In genomic region chr15:59685737-59686297, GRCh38 we compare ENCODE assay signal across 9 cellular contexts. TPM values are rescaled to one million over a fixed set of nuclear protein-coding genes. Genes with fewer than 3 reads are reported as not detected.
A peak's percentile ranks its signal among the peaks of the same experiment; 100 is the strongest.
DNase-seq lines count a peak whose midpoint lies in the region; ATAC-seq and TF ChIP-seq lines count a peak whose summit lies in the region.
"Had no signal": no experiment of that assay in that cellular context is flagged by ENCODE, and none has a peak within 500 bp of the region (broad histone marks: within the 10 kb centered on the region; RNA-seq: fewer than 3 reads in every experiment).

No MANE protein-coding gene starts in this region.

- TF ChIP-seq CTCF in GM06990 (IDR thresholded peaks at IDR 0.05; ENCODE audit: insufficient read depth, low read length, poor library complexity, severe bottlenecking) (no peak), OCI-LY3 (IDR thresholded peaks at IDR 0.05; ENCODE audit: low read depth, low read length) (no peak)

- peaks cover 5% of the 10 kb centered on the region for H3K36me3 ChIP-seq in GM06990 (ENCODE audit: control insufficient read depth, insufficient read depth, low read length)
- H3K36me3 ChIP-seq in OCI-LY3 (replicated peaks; ENCODE audit: low read depth, low read length), result peaks cover 31% of the 10 kb centered on the region

- peak overlapping the region; percentile 97 for H3K4me2 ChIP-seq in OCI-LY3 (ENCODE audit: low read length)

- no peaks in the 10 kb centered on the region for H3K9me3 ChIP-seq in OCI-LY3 (ENCODE audit: insufficient read depth, low read length)

- H3K4me1 ChIP-seq in OCI-LY3 (ENCODE audit: low read length), result peaks cover 31% of the 10 kb centered on the region

- H3K9ac ChIP-seq in OCI-LY3 (ENCODE audit: low read length), result peak overlapping the region; percentile 93

- peaks cover 47% of the 10 kb centered on the region for H4K20me1 ChIP-seq in OCI-LY3 (ENCODE audit: insufficient read depth, low read length)

- peaks cover 81% of the 10 kb centered on the region for H3K79me2 ChIP-seq in OCI-LY3 (ENCODE audit: low read length)

- DNase-seq in GM06990 (ENCODE audit: extremely low read depth, insufficient read length), result no peak
- peak; percentile 82 for DNase-seq in dermis blood vessel endothelial cell
- DNase-seq in pulmonary artery endothelial cell (ENCODE audit: low read depth, low spot score), result peak; percentile 60
- no peak for DNase-seq in NCI-H2107 treated with DMSO at 0.1 percent for 48 hours (lab: John Stamatoyannopoulos, UW; ENCODE audit: unreplicated experiment)
- no peak for DNase-seq in GM19238 (ENCODE audit: insufficient read length, low spot score)
- DNase-seq: head of caudate nucleus had no signal

- H2AFZ ChIP-seq in OCI-LY3 (ENCODE audit: low read depth, low read length), result no peak overlapping the region

- ATAC-seq in GM21529 (IDR thresholded peaks at IDR 0.05; ENCODE audit: unreplicated experiment) (no peak), GM18519 (IDR thresholded peaks at IDR 0.05; ENCODE audit: low FRiP score, unreplicated experiment) (no peak)

- H3K4me3 ChIP-seq in GM06990 (replicated peaks; ENCODE audit: low read depth, low read length) (peak overlapping the region; percentile 12; the same call in 1 of the 2 replicates), OCI-LY3 (ENCODE audit: low read length) (peak overlapping the region; percentile 86)

- H3K27me3 ChIP-seq in GM06990 (replicated peaks; ENCODE audit: control insufficient read depth, insufficient read depth, low read length) (no peaks in the 10 kb centered on the region), OCI-LY3 (ENCODE audit: low read depth, low read length) (no peaks in the 10 kb centered on the region)

- H3K27ac ChIP-seq in OCI-LY3 (ENCODE audit: low read length), result peak overlapping the region; percentile 89

RNA-seq across cellular contexts. Expression of gene BNIP2, which starts 3.3 kb away (rescaled TPM):
- total RNA-seq in dermis blood vessel endothelial cell, result 322 and 364 TPM in 2 replicates
- total RNA-seq in pulmonary artery endothelial cell, result 151 and 201 TPM in 2 replicates

RNA-seq across cellular contexts. Expression of gene GTF2A2, which starts 28.5 kb away (rescaled TPM):
- 19.9 and 22.9 TPM in 2 replicates for total RNA-seq in dermis blood vessel endothelial cell
- total RNA-seq in pulmonary artery endothelial cell, result 59.4 and 68.0 TPM in 2 replicates

Comparison
In these comparisons a context has a peak if more than half of its experiments do, and no peak if none do; other contexts are left out.
1. DNase-seq: peak in dermis blood vessel endothelial cell (single experiment) and pulmonary artery endothelial cell (single experiment); none in GM06990 (single experiment), NCI-H2107 treated with DMSO at 0.1 percent for 48 hours (single experiment) and GM19238 (single experiment).